Comparison of ENCODE assay signal across 17 cellular contexts in the genomic region with DNA sequence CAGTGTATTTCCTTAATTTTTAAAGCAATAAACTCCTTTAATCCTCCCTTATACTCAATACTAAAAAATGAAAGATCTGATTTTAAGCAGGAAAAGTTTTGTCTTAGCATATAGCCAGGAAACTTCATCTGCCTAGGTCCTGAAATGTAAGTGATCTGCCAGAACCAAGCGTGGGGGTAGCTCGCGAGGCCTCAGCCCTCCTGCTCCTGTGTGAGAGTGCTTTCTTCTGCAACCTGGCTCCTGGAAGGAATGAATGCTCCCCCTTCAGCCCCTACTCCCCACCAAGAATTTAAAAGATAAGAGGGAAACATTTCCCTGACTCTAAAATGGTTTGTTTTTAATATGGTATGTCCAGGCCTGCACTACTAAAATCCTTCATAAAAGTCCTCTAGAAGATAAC.
DNase-seq lines count a peak whose midpoint lies in the region; ATAC-seq and TF ChIP-seq lines count a peak whose summit lies in the region.
"Had no signal": no experiment of that assay in that cellular context is flagged by ENCODE, and none has a peak within 500 bp of the region (broad histone marks: within the 10 kb centered on the region; RNA-seq: fewer than 3 reads in every experiment).

No MANE protein-coding gene starts in this region.

- peak overlapping the region; percentile 57 for H3K27ac Mint-ChIP-seq in neural progenitor cell

- H3K4me1 ChIP-seq in neural progenitor cell (peaks cover 58% of the 10 kb centered on the region), transverse colon (peaks cover 0 to 88% (median 26%) of the 10 kb centered on the region in 4 donors)
- H3K4me1 ChIP-seq: body of pancreas had no signal

- H3K27me3 Mint-ChIP-seq in neural progenitor cell (ENCODE audit: insufficient read depth, low read depth): peaks cover 2% of the 10 kb centered on the region

- H3F3A ChIP-seq in neural progenitor cell (ENCODE audit: low read depth): peaks cover 44% of the 10 kb centered on the region

- H3K79me2 ChIP-seq in neural progenitor cell (ENCODE audit: low read depth): peaks cover 98% of the 10 kb centered on the region

- no peak for TF ChIP-seq EP300 in transverse colon (IDR thresholded peaks at IDR 0.05; ENCODE audit: low read depth)

- H3K4me2 ChIP-seq in neural progenitor cell: peak overlapping the region; percentile 68

- DNase-seq in epithelial cell of prostate (ENCODE audit: low read depth, low spot score) (no peak), neural progenitor cell (ENCODE audit: low spot score) (no peak), transverse colon (no peak), OCI-M2 (lab: John Stamatoyannopoulos, UW; ENCODE audit: unreplicated experiment) (no peak), NCI-H187 (lab: John Stamatoyannopoulos, UW) (no peak), erythroblast (lab: John Stamatoyannopoulos, UW) (no peak)
- DNase-seq: activated effector memory CD4-positive, alpha-beta T cell treated with Interleukin-2 at 50 U/mL for 16 hours; body of pancreas; MV-4-11; NCI-H2081; NCI-H69; stimulated activated naive CD4-positive, alpha-beta T cell treated with Interleukin-2 at 50 U/mL for 16 hours; T-helper 1 cell had no signal

- H3K4me3 ChIP-seq in neural progenitor cell (no peak overlapping the region), transverse colon (no peak overlapping the region)
- H3K4me3 ChIP-seq: body of pancreas, HAP-1 had no signal

- H3K36me3 ChIP-seq in neural progenitor cell: no peaks in the 10 kb centered on the region
- no peaks in the 10 kb centered on the region for H3K36me3 ChIP-seq in transverse colon
- H3K36me3 ChIP-seq: HAP-1, neutrophil had no signal

- TF ChIP-seq POLR2A in transverse colon (IDR thresholded peaks at IDR 0.05) (no peak), erythroblast (IDR thresholded peaks at IDR 0.05; ENCODE audit: low read length) (no peak)

- H3K9me3 ChIP-seq in neural progenitor cell (ENCODE audit: low read depth) (no peaks in the 10 kb centered on the region), transverse colon (no peaks in the 10 kb centered on the region)
- H3K9me3 ChIP-seq: body of pancreas, HAP-1, neutrophil had no signal

- no peaks in the 10 kb centered on the region for H3K9me3 Mint-ChIP-seq in neural progenitor cell

- H4K20me1 ChIP-seq in neural progenitor cell (ENCODE audit: low read depth): peaks cover 81% of the 10 kb centered on the region

- H3K9ac ChIP-seq in neural progenitor cell: no peak overlapping the region

- peaks cover 20% of the 10 kb centered on the region for H3K36me3 Mint-ChIP-seq in neural progenitor cell

- intact Hi-C loops in transverse colon (cut with DNase I; ENCODE audit: low total_unique reads): no loop called here

- no peak overlapping the region for H2AFZ ChIP-seq in neural progenitor cell (replicated peaks)

- in situ Hi-C loops in transverse colon (cut with MboI; ENCODE audit: low pct_ligation_motif_present in 1 of 4, low pct_unique_long_range_greater_than_20kb in 1 of 4, low sequenced_read_pairs in 3 of 4): no loop called here

- H3K27ac ChIP-seq in epithelial cell of prostate (peak overlapping the region; percentile 23), neural progenitor cell (no peak overlapping the region), transverse colon (peak overlapping the region; percentile 90 to 93 (median 92))
- H3K27ac ChIP-seq: body of pancreas, neutrophil had no signal

- H3K27me3 ChIP-seq in neural progenitor cell: no peaks in the 10 kb centered on the region
- no peaks in the 10 kb centered on the region for H3K27me3 ChIP-seq in transverse colon
- H3K27me3 ChIP-seq: body of pancreas, neutrophil had no signal

- WGBS in transverse colon (ENCODE audit: low coverage in 1 of 2), 2 donors: 80 to 87% methylated on average over 3 of the region's 3 CpGs

- peaks cover 35% of the 10 kb centered on the region for H3K4me1 Mint-ChIP-seq in neural progenitor cell

- ATAC-seq in SK-N-SH treated with all-trans-retinoic acid at 6 μM for 48 hours: no peak
- ATAC-seq: body of pancreas, HepG2 had no signal

- TF ChIP-seq CTCF in neural progenitor cell (IDR thresholded peaks at IDR 0.05): no peak
- no peak for TF ChIP-seq CTCF in transverse colon (IDR thresholded peaks at IDR 0.05)

- H3K4me3 Mint-ChIP-seq in neural progenitor cell: peak overlapping the region; percentile 36

TF ChIP-seq in SK-N-SH treated with all-trans-retinoic acid at 6 μM for 48 hours, 23 proteins besides CTCF, POLR2A, EP300 and RAD21:
- TF ChIP-seq ZNF8 (CRISPR knock-in tag; IDR thresholded peaks at IDR 0.05): peak; percentile 63; the same call in 1 of the 2 replicates
- no peak for TF ChIP-seq ZNF70 (CRISPR knock-in tag; IDR thresholded peaks at IDR 0.05)
